8 cellular contexts compared by ENCODE assay signal in genomic region chr22:31561238-31561887, GRCh38.
DNase-seq lines count a peak whose midpoint lies in the region; ATAC-seq and TF ChIP-seq lines count a peak whose summit lies in the region.

No MANE protein-coding gene starts in this region.

- no peaks in the 10 kb centered on the region; the same call in none of the 2 replicates for H3K36me3 ChIP-seq in GM06990 (ENCODE audit: control insufficient read depth, insufficient read depth, low read length)

- H3K4me3 ChIP-seq in GM06990 (replicated peaks; ENCODE audit: low read depth, low read length): no peak overlapping the region
- H3K4me3 ChIP-seq in astrocyte of the spinal cord (ENCODE audit: low read depth, low read length): no peak overlapping the region
- H3K4me3 ChIP-seq in skeletal muscle cell (ENCODE audit: low read depth, low read length): no peak overlapping the region

- TF ChIP-seq CTCF in GM06990 (IDR thresholded peaks at IDR 0.05; ENCODE audit: insufficient read depth, low read length, poor library complexity, severe bottlenecking): peak; percentile 88
- TF ChIP-seq CTCF in astrocyte of the spinal cord (IDR thresholded peaks at IDR 0.05; ENCODE audit: low read depth, low read length): peak; percentile 93

- no peaks in the 10 kb centered on the region for H3K27me3 ChIP-seq in GM06990 (replicated peaks; ENCODE audit: control insufficient read depth, insufficient read depth, low read length)

- in situ Hi-C loops in astrocyte of the spinal cord (cut with HindIII; ENCODE audit: low sequenced_read_pairs): no loop called here

- DNase-seq in GM06990 (ENCODE audit: extremely low read depth, insufficient read length) (peak; percentile 36), NCI-H1105 treated with DMSO at 0.1 percent for 48 hours (lab: John Stamatoyannopoulos, UW) (peak; percentile 57), T-helper 1 cell (peak in 4 of 5 donors; percentile 10 to 54 (median 20)), astrocyte of the spinal cord (ENCODE audit: low read depth, low spot score) (peak; percentile 79), hippocampal formation (lab: John Stamatoyannopoulos, UW) (peak; percentile 53 to 58), skeletal muscle cell (ENCODE audit: low read depth) (peak; percentile 46)

- ATAC-seq in GM19035 (IDR thresholded peaks at IDR 0.05; ENCODE audit: unreplicated experiment): no peak
- no peak for ATAC-seq in HG03571 (IDR thresholded peaks at IDR 0.05; ENCODE audit: unreplicated experiment)

Comparison
In these comparisons a context has a peak if more than half of its experiments do, and no peak if none do; other contexts are left out.
1. DNase-seq: peak in every context shown above with its lines; median percentile 79 in astrocyte of the spinal cord; 57 in NCI-H1105 treated with DMSO at 0.1 percent for 48 hours; 56 in hippocampal formation; 46 in skeletal muscle cell; 36 in GM06990; 20 in T-helper 1 cell.